Comparison of ENCODE assay signal across 19 cellular contexts in genomic region chr13:98150836-98151489, GRCh38. TPM values are rescaled to one million over a fixed set of nuclear protein-coding genes. Genes with fewer than 3 reads are reported as not detected.
DNase-seq lines count a peak whose midpoint lies in the region; ATAC-seq and TF ChIP-seq lines count a peak whose summit lies in the region.
"Had no signal": no experiment of that assay in that cellular context is flagged by ENCODE, and none has a peak within 500 bp of the region (broad histone marks: within the 10 kb centered on the region; RNA-seq: fewer than 3 reads in every experiment).

No MANE protein-coding gene starts in this region.

- H3K79me2 ChIP-seq in KMS-11 (ENCODE audit: insufficient read depth, low read depth): peaks cover 62% of the 10 kb centered on the region

- 66% methylated on average over 8 of the region's 8 CpGs for WGBS in aorta, 2 donors

- H3K9me3 Mint-ChIP-seq in neural crest cell: no peaks in the 10 kb centered on the region
- H3K9me3 Mint-ChIP-seq: CD4-positive, alpha-beta memory T cell had no signal

- H3K36me3 ChIP-seq in KMS-11 (ENCODE audit: insufficient read depth) (no peaks in the 10 kb centered on the region), SJCRH30 (peaks cover 4% of the 10 kb centered on the region), aorta (ENCODE audit: control insufficient read depth in 1 of 2, insufficient read depth in 2 of 2, low read length in 1 of 2) (no peaks in the 10 kb centered on the region)

- H3K27ac ChIP-seq in KMS-11 (peak overlapping the region; percentile 50; the same call in 1 of the 2 replicates), SJCRH30 (peak overlapping the region; percentile 28), aorta (ENCODE audit: low read depth in 1 of 2, low read length in 2 of 2) (no peak overlapping the region)
- H3K27ac ChIP-seq: HL-60, SK-N-MC had no signal

- H3K4me2 ChIP-seq in KMS-11: peak overlapping the region; percentile 96

- intact Hi-C loops in aorta (cut with DNase I): no loop called here

- no peak overlapping the region for H2AFZ ChIP-seq in KMS-11 (ENCODE audit: low read depth)

- H3K4me1 Mint-ChIP-seq in neural crest cell: peaks cover 66% of the 10 kb centered on the region
- H3K4me1 Mint-ChIP-seq: CD4-positive, alpha-beta memory T cell had no signal

- peaks cover 10% of the 10 kb centered on the region for H3K36me3 Mint-ChIP-seq in neural crest cell (ENCODE audit: low read depth)
- H3K36me3 Mint-ChIP-seq: CD4-positive, alpha-beta memory T cell had no signal

- no peak overlapping the region for H3K4me3 ChIP-seq in KMS-11 (IDR thresholded peaks at IDR 0.05; ENCODE audit: insufficient read depth, low read depth, low read length)
- no peak overlapping the region for H3K4me3 ChIP-seq in SJCRH30
- no peak overlapping the region for H3K4me3 ChIP-seq in aorta (ENCODE audit: low read length in 2 of 2)
- H3K4me3 ChIP-seq: SK-N-MC had no signal

- no peaks in the 10 kb centered on the region for H3K27me3 ChIP-seq in KMS-11 (ENCODE audit: insufficient read depth, low read depth)
- no peaks in the 10 kb centered on the region for H3K27me3 ChIP-seq in SJCRH30
- H3K27me3 ChIP-seq in aorta (ENCODE audit: control insufficient read depth in 1 of 2, insufficient read depth in 2 of 2, low read length in 1 of 2): no peaks in the 10 kb centered on the region

- H4K20me1 ChIP-seq in KMS-11 (ENCODE audit: insufficient read depth): no peaks in the 10 kb centered on the region

- DNase-seq in DMS79 (lab: John Stamatoyannopoulos, UW) (peak; percentile 84), SJCRH30 (peak; percentile 68 to 79), neural crest cell (ENCODE audit: low read depth, low spot score) (no peak), germinal center (ENCODE audit: low spot score) (no peak), aorta (no peak), SKM-1 (lab: John Stamatoyannopoulos, UW; ENCODE audit: unreplicated experiment) (no peak)
- DNase-seq: Calu3; CD4-positive, alpha-beta memory T cell; NCI-H1105 treated with DMSO at 0.1 percent for 48 hours; NCI-H2171 treated with DMSO at 0.1 percent for 48 hours had no signal

- no peaks in the 10 kb centered on the region for H3K27me3 Mint-ChIP-seq in neural crest cell (ENCODE audit: low read depth)

- H3K9me3 ChIP-seq in SJCRH30 (replicated peaks) (no peaks in the 10 kb centered on the region), aorta (ENCODE audit: control insufficient read depth, low read length) (no peaks in the 10 kb centered on the region)

- H3K9ac ChIP-seq in KMS-11: peak overlapping the region; percentile 19; the same call in 1 of the 2 replicates

- H3K4me3 Mint-ChIP-seq in neural crest cell: peak overlapping the region; percentile 47
- H3K4me3 Mint-ChIP-seq: CD4-positive, alpha-beta memory T cell had no signal

- no peak overlapping the region for H3K27ac Mint-ChIP-seq in neural crest cell (ENCODE audit: unreplicated experiment)

- H3K4me1 ChIP-seq in KMS-11 (ENCODE audit: low read depth, poor library complexity, severe bottlenecking) (peaks cover 59% of the 10 kb centered on the region), SJCRH30 (peaks cover 17% of the 10 kb centered on the region), aorta (ENCODE audit: control insufficient read depth in 1 of 2, insufficient read depth in 2 of 2, low read length in 2 of 2) (no peaks in the 10 kb centered on the region)

- TF ChIP-seq CTCF in KMS-11 (conservative IDR thresholded peaks at IDR 0.05; ENCODE audit: low read depth, low read length) (no peak), neural crest cell (conservative IDR thresholded peaks at IDR 0.05) (no peak)

- ATAC-seq in GM18517 (IDR thresholded peaks at IDR 0.05; ENCODE audit: unreplicated experiment): no peak
- ATAC-seq in aorta (ENCODE audit: low FRiP score): no peak
- ATAC-seq: Panc1 had no signal

RNA-seq across cellular contexts. Expression of gene FARP1, which starts 8.1 kb away (rescaled TPM):
- total RNA-seq in SJCRH30 (2014; rRNA removed; shearing (Covaris generic)): 31.2 and 32.5 TPM in 2 replicates
- total RNA-seq in neural crest cell: 138 and 139 TPM in 2 replicates
- total RNA-seq in aorta: 10 to 100 TPM; 39.0 to 41.7 TPM
- 1 to 10 TPM; 3.3 to 8.4 TPM for polyA plus RNA-seq in aorta

RNA-seq across cellular contexts. Expression of gene RNF113B, which starts 26.1 kb away (rescaled TPM):
- total RNA-seq in SJCRH30 (2014; rRNA removed; shearing (Covaris generic)): not detected in 2 replicates
- not detected in 2 replicates for total RNA-seq in neural crest cell
- not detected for total RNA-seq in aorta
- not detected for polyA plus RNA-seq in aorta
- total RNA-seq: A172; Calu3; CD4-positive, alpha-beta memory T cell; G401; NCI-H460 had no signal
- polyA plus RNA-seq: BJ; CD4-positive, alpha-beta memory T cell had no signal

Comparison
In these comparisons a context has a peak if more than half of its experiments do, and no peak if none do; other contexts are left out.
1. DNase-seq: peak in DMS79 (single experiment) and SJCRH30 (2 of 2); none in neural crest cell (single experiment), germinal center (single experiment), aorta (0 of 2) and SKM-1 (single experiment).
2. H3K27ac ChIP-seq: peak in KMS-11 (single experiment) and SJCRH30 (single experiment); none in aorta (0 of 2).